13 cellular contexts compared by ENCODE assay signal in genomic region chr13:75415720-75416119, GRCh38.
DNase-seq lines count a peak whose midpoint lies in the region; ATAC-seq and TF ChIP-seq lines count a peak whose summit lies in the region.
"Had no signal": no experiment of that assay in that cellular context is flagged by ENCODE, and none has a peak within 500 bp of the region (broad histone marks: within the 10 kb centered on the region; RNA-seq: fewer than 3 reads in every experiment).

No MANE protein-coding gene starts in this region.

- intact Hi-C loops in A673 (cut with micrococcal nuclease; ENCODE audit: unreplicated experiment), result no loop called here

- ATAC-seq in GM21381 (IDR thresholded peaks at IDR 0.05; ENCODE audit: unreplicated experiment) (no peak), HG03135 (IDR thresholded peaks at IDR 0.05; ENCODE audit: unreplicated experiment) (no peak)

- in situ Hi-C loops in brain microvascular endothelial cell (cut with HindIII; ENCODE audit: low pct_ligation_motif_present, low sequenced_read_pairs), result no loop called here

- no peak for TF ChIP-seq RAD21 in Ishikawa (IDR thresholded peaks at IDR 0.05; ENCODE audit: low read depth)

- no peak for TF ChIP-seq EP300 in Ishikawa (IDR thresholded peaks at IDR 0.05; ENCODE audit: borderline replicate concordance)

- no TSS peak for BruUV-seq in A673 (replicated peaks; lab: Mats Ljungman, UMichigan)

- CTCF ChIA-PET in A673 (lab: Charles Lee), result no interaction called here

- DNase-seq in A673 (ENCODE audit: low spot score) (peak; percentile 12), brain microvascular endothelial cell (peak; percentile 17), left kidney (ENCODE audit: low read depth, low spot score) (peak; percentile 27), MG63 (no peak)
- no peak for DNase-seq in activated CD4-positive, alpha-beta T cell treated with anti-CD3 and anti-CD28 coated beads, Interleukin-2, amount 50 U/mL, for 1 hour
- DNase-seq: activated CD4-positive, alpha-beta T cell treated with anti-CD3 and anti-CD28 coated beads for 48 hours; C1 segment of cervical spinal cord; KBM-7; Peyer's patch had no signal

- H3K27me3 ChIP-seq in A673 (replicated peaks; ENCODE audit: insufficient read depth, low read depth, low read length, poor library complexity), result no peaks in the 10 kb centered on the region
- H3K27me3 ChIP-seq in brain microvascular endothelial cell (replicated peaks), result no peaks in the 10 kb centered on the region
- no peaks in the 10 kb centered on the region for H3K27me3 ChIP-seq in MG63
- H3K27me3 ChIP-seq: Peyer's patch had no signal

- H3K4me3 ChIP-seq in A673 (ENCODE audit: low read depth, low read length, poor library complexity, severe bottlenecking), result no peak overlapping the region
- no peak overlapping the region for H3K4me3 ChIP-seq in brain microvascular endothelial cell (ENCODE audit: low read depth, low read length)
- H3K4me3 ChIP-seq in MG63, result no peak overlapping the region
- H3K4me3 ChIP-seq: Peyer's patch, thoracic aorta had no signal

- POLR2A ChIA-PET in A673 (lab: Charles Lee; ENCODE audit: low non-redundant PET), result no interaction called here

- no peaks in the 10 kb centered on the region for H3K9me3 ChIP-seq in A673 (ENCODE audit: low read depth, low read length, poor library complexity, severe bottlenecking)
- H3K9me3 ChIP-seq in MG63, result no peaks in the 10 kb centered on the region
- H3K9me3 ChIP-seq: Peyer's patch, thoracic aorta had no signal

- H3K27ac ChIP-seq in A673 (ENCODE audit: low read depth, low read length, poor library complexity, severe bottlenecking) (no peak overlapping the region), brain microvascular endothelial cell (peak overlapping the region; percentile 36)
- H3K27ac ChIP-seq: Peyer's patch, thoracic aorta had no signal

- TF ChIP-seq CTCF in A673 (conservative IDR thresholded peaks at IDR 0.05; ENCODE audit: low read depth, low read length) (no peak), brain microvascular endothelial cell (IDR thresholded peaks at IDR 0.05; ENCODE audit: low read depth, low read length, missing control alignments) (no peak)

- H3K36me3 ChIP-seq in A673 (ENCODE audit: insufficient read depth, low read length, poor library complexity, severe bottlenecking), result no peaks in the 10 kb centered on the region
- no peaks in the 10 kb centered on the region for H3K36me3 ChIP-seq in brain microvascular endothelial cell (replicated peaks)
- H3K36me3 ChIP-seq in MG63, result no peaks in the 10 kb centered on the region
- H3K36me3 ChIP-seq: Peyer's patch, thoracic aorta had no signal

- no peaks in the 10 kb centered on the region for H3K4me1 ChIP-seq in A673 (ENCODE audit: insufficient read depth, low read length, poor library complexity, severe bottlenecking)

TF ChIP-seq in Ishikawa, 13 proteins besides CTCF, POLR2A, EP300 and RAD21:
- TF ChIP-seq CEBPB (IDR thresholded peaks at IDR 0.05), result peak; percentile 60
- no peak for TF ChIP-seq CREB1 (IDR thresholded peaks at IDR 0.05; ENCODE audit: low read depth)
TF ChIP-seq in Ishikawa: peak in this region for 1.

Comparison
In these comparisons a context has a peak if more than half of its experiments do, and no peak if none do; other contexts are left out.
1. DNase-seq: peak in A673 (single experiment), brain microvascular endothelial cell (single experiment) and left kidney (single experiment); none in MG63 (single experiment) and activated CD4-positive, alpha-beta T cell treated with anti-CD3 and anti-CD28 coated beads, Interleukin-2, amount 50 U/mL, for 1 hour (single experiment).